Comparison of ENCODE assay signal across 27 cellular contexts in genomic region chr1:18504609-18505008, GRCh38. TPM values are rescaled to one million over a fixed set of nuclear protein-coding genes. Genes with fewer than 3 reads are reported as not detected.
"Had no signal": no experiment of that assay in that cellular context is flagged by ENCODE, and none has a peak within 500 bp of the region (broad histone marks: within the 10 kb centered on the region; RNA-seq: fewer than 3 reads in every experiment).

No MANE protein-coding gene starts in this region.

- FAIRE-seq: urothelium cell line had no signal

- H3K27ac ChIP-seq: stomach, suprapubic skin, testis, thoracic aorta, thyroid gland, tibial artery, tibial nerve, transverse colon, upper lobe of left lung, upper lobe of right lung, uterus, vagina had no signal

- ATAC-seq: stimulated activated effector memory CD8-positive, alpha-beta T cell treated with anti-CD3 and anti-CD28 coated beads, Interleukin-12 subunit alpha, Interleukin-12 subunit beta, amount 100 ng/mL, for 72 hours; stimulated activated memory B cell treated with anti-CD40 and anti-IgM and Interleukin-4, amounts not matched to agents 10 μg/mL and 1 μg/mL and 100 μg/mL, for 72 hours; stimulated activated naive B cell treated with anti-CD40 and anti-IgM and Interleukin-4, amounts not matched to agents 10 μg/mL and 1 μg/mL and 100 μg/mL, for 72 hours; stimulated activated naive CD8-positive, alpha-beta T cell treated with anti-CD3 and anti-CD28 coated beads, Interleukin-15, amount 100 ng/mL, for 72 hours; stimulated activated naive CD8-positive, alpha-beta T cell treated with anti-CD3 and anti-CD28 coated beads, Interleukin-15, Interleukin-2, amounts not matched to agents 100 U/mL and 50 U/mL, for 24 hours; upper lobe of right lung had no signal

- H3K4me1 ChIP-seq: suprapubic skin, testis, thyroid gland, tibial artery, tibial nerve, transverse colon, upper lobe of left lung, upper lobe of right lung, uterus, vagina had no signal

- H3K36me3 ChIP-seq: stomach, suprapubic skin, thoracic aorta, thyroid gland, tibial artery, tibial nerve, transverse colon, upper lobe of left lung, upper lobe of right lung, uterus, vagina had no signal

- H3K27me3 ChIP-seq: testis, thyroid gland, tibial nerve, transverse colon, upper lobe of left lung, upper lobe of right lung, uterus, vagina had no signal

- H3K9me3 ChIP-seq: suprapubic skin, testis, thyroid gland, transverse colon, uterus, vagina had no signal

- H3K4me3 ChIP-seq: stomach, suprapubic skin, testis, thoracic aorta, thyroid gland, tibial artery, tibial nerve, transverse colon, upper lobe of left lung, upper lobe of right lung, uterus, vagina had no signal

- DNase-seq: stimulated activated CD4-positive, alpha-beta T cell treated with anti-CD3 and anti-CD28 coated beads, Interleukin-2, amount 100 ng/mL, for 48 hours; stimulated activated CD4-positive, alpha-beta T cell treated with anti-CD3 and anti-CD28 coated beads, Interleukin-4, amount 100 ng/mL, for 1 hour; stimulated activated CD4-positive, alpha-beta T cell treated with anti-CD3 and anti-CD28 coated beads, Interleukin-4, amount 100 ng/mL, for 24 hours; stimulated activated CD4-positive, alpha-beta T cell treated with anti-CD3 and anti-CD28 coated beads, Interleukin-4, amount 100 ng/mL, for 4 hours; stimulated activated CD8-positive, alpha-beta memory T cell treated with anti-CD3 and anti-CD28 coated beads, Interleukin-4, amount 100 ng/mL, for 48 hours; stimulated activated naive B cell treated with anti-CD40 and anti-IgM and Interleukin-4, amounts not matched to agents 10 μg/mL and 1 μg/mL and 100 μg/mL, for 72 hours; stimulated activated naive CD4-positive, alpha-beta T cell treated with Interleukin-2 at 50 U/mL for 16 hours; stimulated activated naive CD8-positive, alpha-beta T cell treated with anti-CD3 and anti-CD28 coated beads, Interleukin-15, amount 100 ng/mL, for 72 hours; stimulated activated naive CD8-positive, alpha-beta T cell treated with anti-CD3 and anti-CD28 coated beads, Interleukin-15, Interleukin-2, amounts not matched to agents 100 U/mL and 50 U/mL, for 24 hours; stomach; substantia nigra; testis; thyroid gland; tibial artery; transverse colon; trophoblast cell; upper lobe of left lung; upper lobe of right lung; uterus had no signal

RNA-seq across cellular contexts. Expression of gene KLHDC7A, which starts 23.9 kb away (rescaled TPM):
- total RNA-seq: temporal lobe, thoracic aorta, vagina had no signal
